8 cellular contexts compared by ENCODE assay signal in genomic region chr19:13031917-13032623, GRCh38. TPM values are rescaled to one million over a fixed set of nuclear protein-coding genes. Genes with fewer than 3 reads are reported as not detected.
DNase-seq lines count a peak whose midpoint lies in the region; ATAC-seq, FAIRE-seq and TF ChIP-seq lines count a peak whose summit lies in the region.

No MANE protein-coding gene starts in this region.

- ATAC-seq in HG03571 (IDR thresholded peaks at IDR 0.05; ENCODE audit: unreplicated experiment) (no peak), HG03457 (IDR thresholded peaks at IDR 0.05; ENCODE audit: unreplicated experiment) (no peak)

- DNase-seq in LNCaP clone FGC (ENCODE audit: low read depth) (no peak), hypothalamus (lab: John Stamatoyannopoulos, UW) (peak in 38 of 51 donors; percentile 28 to 83 (median 60)), suprapubic skin (ENCODE audit: low spot score in 2 of 2) (no peak), D721Med (ENCODE audit: insufficient read length, low spot score) (no peak)
- no peak for DNase-seq in stimulated activated CD4-positive, alpha-beta T cell treated with anti-CD3 and anti-CD28 coated beads, Interleukin-2, amount 100 ng/mL, for 24 hours

- no peak for TF ChIP-seq CTCF in LNCaP clone FGC (IDR thresholded peaks at IDR 0.05; ENCODE audit: control insufficient read depth, extremely low read depth, insufficient read depth)
- TF ChIP-seq CTCF in suprapubic skin (IDR thresholded peaks at IDR 0.05) = no peak
- TF ChIP-seq CTCF in D721Med (IDR thresholded peaks at IDR 0.05; ENCODE audit: insufficient read depth, missing control alignments) = no peak

- H3K4me1 ChIP-seq in suprapubic skin = peaks cover 100% of the 10 kb centered on the region

- FAIRE-seq in D721Med (lab: Jason Lieb, UNC) = no peak

- H3K27me3 ChIP-seq in suprapubic skin = no peaks in the 10 kb centered on the region

- H3K27ac ChIP-seq in angular gyrus (ENCODE audit: low read depth, low read length) = peak overlapping the region; percentile 98
- H3K27ac ChIP-seq in suprapubic skin = peak overlapping the region; percentile 90

- TF ChIP-seq POLR2A in suprapubic skin (IDR thresholded peaks at IDR 0.05) = no peak

- no peaks in the 10 kb centered on the region for H3K36me3 ChIP-seq in suprapubic skin

- H3K4me3 ChIP-seq in LNCaP clone FGC (ENCODE audit: low read depth, low read length) = peak overlapping the region; percentile 22; the same call in 1 of the 2 replicates
- peak overlapping the region; percentile 3 for H3K4me3 ChIP-seq in suprapubic skin

- no peaks in the 10 kb centered on the region for H3K9me3 ChIP-seq in suprapubic skin

- WGBS in suprapubic skin = 35% methylated on average over 12 of the region's 12 CpGs

- TF ChIP-seq EP300 in suprapubic skin (IDR thresholded peaks at IDR 0.05) = no peak

RNA-seq across cellular contexts. Expression of gene NFIX, which starts 36.8 kb away (rescaled TPM):
- 100 to 1,000 TPM; 126 to 223 (median 176) TPM for total RNA-seq in suprapubic skin

Comparison
In these comparisons a context has a peak if more than half of its experiments do, and no peak if none do; other contexts are left out.
1. DNase-seq: peak in hypothalamus (38 of 51); none in LNCaP clone FGC (single experiment), suprapubic skin (0 of 2), D721Med (single experiment) and stimulated activated CD4-positive, alpha-beta T cell treated with anti-CD3 and anti-CD28 coated beads, Interleukin-2, amount 100 ng/mL, for 24 hours (0 of 2).